In the genomic region with DNA sequence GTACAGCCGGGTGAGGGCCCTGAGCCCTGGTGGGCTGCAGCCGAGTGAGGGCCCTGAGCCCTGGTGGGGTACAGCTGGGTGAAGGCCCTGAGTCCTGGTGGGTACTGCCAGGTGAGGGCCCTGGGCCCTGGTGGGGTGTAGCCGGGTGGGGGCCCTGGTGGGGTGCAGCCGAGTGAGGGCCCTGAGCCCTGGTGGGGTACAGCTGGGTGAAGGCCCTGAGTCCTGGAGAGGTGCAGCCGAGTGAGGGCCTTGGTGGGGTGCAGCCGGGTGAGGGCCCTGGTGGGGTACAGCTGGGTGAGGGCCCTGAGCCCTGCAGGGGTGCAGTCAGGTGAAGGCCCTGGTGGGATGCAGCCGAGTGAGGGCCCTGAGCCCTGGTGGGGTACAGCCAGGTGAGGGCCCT, we compare ENCODE assay signal across 16 cellular contexts. TPM values are rescaled to one million over a fixed set of nuclear protein-coding genes. Genes with fewer than 3 reads are reported as not detected.
A peak's percentile ranks its signal among the peaks of the same experiment; 100 is the strongest.
DNase-seq lines count a peak whose midpoint lies in the region; ATAC-seq, FAIRE-seq and TF ChIP-seq lines count a peak whose summit lies in the region.
"Had no signal": no experiment of that assay in that cellular context is flagged by ENCODE, and none has a peak within 500 bp of the region (broad histone marks: within the 10 kb centered on the region; RNA-seq: fewer than 3 reads in every experiment).

No MANE protein-coding gene starts in this region.

- intact Hi-C loops in Panc1 (cut with micrococcal nuclease; ENCODE audit: unreplicated experiment) (no loop called here), natural killer cell (cut with micrococcal nuclease) (no loop called here)

- H3K4me3 Mint-ChIP-seq in natural killer cell: no peak overlapping the region
- H3K4me3 Mint-ChIP-seq: CD8-positive, alpha-beta T cell had no signal

- ATAC-seq in Panc1 (peak; percentile 11; the same call in 1 of the 2 replicates), foreskin keratinocyte (peak; percentile 9), natural killer cell (peak in 2 of 3 donors; percentile 12 to 14)
- peak; percentile 5 for ATAC-seq in stimulated activated naive CD8-positive, alpha-beta T cell treated with anti-CD3 and anti-CD28 coated beads, Interleukin-15, Interleukin-2, amounts not matched to agents 100 U/mL and 50 U/mL, for 24 hours
- ATAC-seq: CD8-positive, alpha-beta T cell; GM12878 had no signal

- no peak for FAIRE-seq in small intestine (lab: Jason Lieb, UNC)
- FAIRE-seq: GM12878, GM19239 had no signal

- 98 to 99% (median 98%) methylated on average over 5 to 7 of the region's 7 CpGs for WGBS in small intestine, 3 donors

- H3K36me3 ChIP-seq in Panc1 (ENCODE audit: control insufficient read depth, insufficient read depth, low read length) (peaks cover 5% of the 10 kb centered on the region; the same call in 1 of the 2 replicates), small intestine (ENCODE audit: control insufficient read depth in 2 of 2, insufficient read depth in 2 of 2, low read length in 2 of 2) (peaks cover 11 to 16% of the 10 kb centered on the region in 2 donors), BE2C (no peaks in the 10 kb centered on the region)

- DNase-seq in Panc1 (ENCODE audit: low read depth, low spot score) (no peak), foreskin keratinocyte (no peak), natural killer cell (no peak), dedifferentiated amniotic fluid mesenchymal stem cell (ENCODE audit: extremely low spot score) (no peak), small intestine (no peak), BE2C (no peak)
- DNase-seq in stimulated activated naive CD8-positive, alpha-beta T cell treated with anti-CD3 and anti-CD28 coated beads, Interleukin-15, Interleukin-2, amounts not matched to agents 100 U/mL and 50 U/mL, for 24 hours: no peak
- DNase-seq: 8988T, Calu3, DMS79 treated with DMSO at 0.1 percent for 48 hours, GM23248 had no signal

- H3K27me3 Mint-ChIP-seq in natural killer cell (ENCODE audit: low read depth in 2 of 2): no peaks in the 10 kb centered on the region

- H3K36me3 Mint-ChIP-seq in natural killer cell: peaks cover 16% of the 10 kb centered on the region

- no peaks in the 10 kb centered on the region for H3K9me3 ChIP-seq in Panc1 (ENCODE audit: control insufficient read depth, insufficient read depth, low read depth, low read length)
- no peaks in the 10 kb centered on the region for H3K9me3 ChIP-seq in small intestine (ENCODE audit: control insufficient read depth, low read depth)
- no peaks in the 10 kb centered on the region for H3K9me3 ChIP-seq in BE2C
- H3K9me3 ChIP-seq: BLaER1 treated with 17β-estradiol and CSF1 and Interleukin-3, amounts not matched to agents 10 nM and 100 nM; HAP-1 had no signal

- H3K4me1 ChIP-seq in Panc1 (ENCODE audit: control insufficient read depth, insufficient read depth, low read length): no peaks in the 10 kb centered on the region
- H3K4me1 ChIP-seq in foreskin keratinocyte: no peaks in the 10 kb centered on the region
- H3K4me1 ChIP-seq in small intestine (ENCODE audit: control insufficient read depth in 2 of 2, insufficient read depth in 1 of 2, low read depth in 1 of 2, low read length in 1 of 2): no peaks in the 10 kb centered on the region
- no peaks in the 10 kb centered on the region for H3K4me1 ChIP-seq in BE2C
- H3K4me1 ChIP-seq: HAP-1 had no signal

- H3K27ac Mint-ChIP-seq in natural killer cell: no peak overlapping the region
- H3K27ac Mint-ChIP-seq: CD8-positive, alpha-beta T cell had no signal

- H3K4me3 ChIP-seq in Panc1 (ENCODE audit: low read depth in 2 of 2, low read length in 2 of 2): no peak overlapping the region
- no peak overlapping the region for H3K4me3 ChIP-seq in small intestine (ENCODE audit: low read depth in 1 of 2, low read length in 2 of 2)
- H3K4me3 ChIP-seq in BE2C (ENCODE audit: low read depth, low read length): no peak overlapping the region
- H3K4me3 ChIP-seq: BLaER1 treated with 17β-estradiol and CSF1 and Interleukin-3, amounts not matched to agents 10 nM and 100 nM; GM12878; GM23248; HAP-1 had no signal

- POLR2A ChIA-PET in Panc1 (lab: Charles Lee): interaction anchor here (0.6 kb wide), 1 partner anchor 1301 kb away, joined by 3 read pairs; no protein-coding TSS in a partner anchor

- H3K4me1 Mint-ChIP-seq in natural killer cell: peaks cover 10 to 13% of the 10 kb centered on the region in 2 donors

- no TSS peak for BruUV-seq in Panc1 (replicated peaks; lab: Mats Ljungman, UMichigan)

- CTCF ChIA-PET in Panc1 (lab: Charles Lee): interaction anchor here (0.7 kb wide), 1 partner anchor 30 kb away, joined by 3 read pairs; no protein-coding TSS in a partner anchor

- TF ChIP-seq CTCF in Panc1 (IDR thresholded peaks at IDR 0.05) (no peak), foreskin keratinocyte (conservative IDR thresholded peaks at IDR 0.05) (no peak), natural killer cell (IDR thresholded peaks at IDR 0.05) (no peak), BE2C (IDR thresholded peaks at IDR 0.05; ENCODE audit: low read depth, low read length) (no peak)

- in situ Hi-C loops in Panc1 (cut with HindIII; ENCODE audit: low pct_unique_long_range_greater_than_20kb, low sequenced_read_pairs): no loop called here

- H3K27ac ChIP-seq in Panc1 (ENCODE audit: low read length) (no peak overlapping the region), foreskin keratinocyte (no peak overlapping the region), small intestine (ENCODE audit: low read depth in 1 of 2, low read length in 1 of 2) (no peak overlapping the region)
- H3K27ac ChIP-seq: BLaER1 treated with 17β-estradiol and CSF1 and Interleukin-3, amounts not matched to agents 10 nM and 100 nM; GM23248 had no signal

- H3K9me3 Mint-ChIP-seq in natural killer cell: no peaks in the 10 kb centered on the region
- H3K9me3 Mint-ChIP-seq: CD8-positive, alpha-beta T cell had no signal

- H3K27me3 ChIP-seq in Panc1 (ENCODE audit: control insufficient read depth, insufficient read depth, low read length) (no peaks in the 10 kb centered on the region), foreskin keratinocyte (no peaks in the 10 kb centered on the region), small intestine (ENCODE audit: control insufficient read depth in 2 of 2, insufficient read depth in 2 of 2, low read length in 2 of 2) (no peaks in the 10 kb centered on the region), BE2C (no peaks in the 10 kb centered on the region)
- H3K27me3 ChIP-seq: BLaER1 treated with 17β-estradiol and CSF1 and Interleukin-3, amounts not matched to agents 10 nM and 100 nM had no signal

RNA-seq across cellular contexts. Expression of gene CTDP1, which starts 37.5 kb away (rescaled TPM):
- total RNA-seq in Panc1 (2021; ENCODE audit: unreplicated experiment) (52.8 TPM), foreskin keratinocyte (15.0 and 15.2 TPM in 2 replicates), natural killer cell (10 to 100 TPM; 66.9 to 89.4 (median 77.1) TPM)
- 59.4 TPM for polyA plus RNA-seq in Panc1 (2012; ENCODE audit: insufficient read length)
- polyA plus RNA-seq in foreskin keratinocyte (12.1 and 13.5 TPM in 2 replicates), small intestine (10 to 100 TPM; 14.9 to 20.1 (median 17.3) TPM)
- polyA plus RNA-seq in BE2C (2012; ENCODE audit: insufficient read depth, insufficient read length, low read depth): 18.1 TPM
